Comparison of ENCODE assay signal across 9 cellular contexts in genomic region chr2:100752628-100753333, GRCh38.
DNase-seq lines count a peak whose midpoint lies in the region; TF ChIP-seq lines count a peak whose summit lies in the region.
"Had no signal": no experiment of that assay in that cellular context is flagged by ENCODE, and none has a peak within 500 bp of the region (broad histone marks: within the 10 kb centered on the region; RNA-seq: fewer than 3 reads in every experiment).

No MANE protein-coding gene starts in this region.

- no peaks in the 10 kb centered on the region for H3K27me3 ChIP-seq in skeletal muscle satellite cell (ENCODE audit: control insufficient read depth, insufficient read depth, low read length)

- peaks cover 73% of the 10 kb centered on the region for H3K4me1 ChIP-seq in skeletal muscle satellite cell (ENCODE audit: control insufficient read depth, insufficient read depth, low read length)
- H3K4me1 ChIP-seq: HAP-1 had no signal

- H3K4me3 ChIP-seq in fibroblast of villous mesenchyme (ENCODE audit: low read depth, low read length) = no peak overlapping the region
- H3K4me3 ChIP-seq in skeletal muscle satellite cell (ENCODE audit: low read length) = peak overlapping the region; percentile 6
- H3K4me3 ChIP-seq: HAP-1 had no signal

- peak; percentile 24 for DNase-seq in DMS53 (lab: John Stamatoyannopoulos, UW)
- no peak for DNase-seq in DMS53 treated with DMSO at 0.1 percent for 48 hours (lab: John Stamatoyannopoulos, UW; ENCODE audit: unreplicated experiment)
- DNase-seq in SIG-M5 treated with dmso at 0.1 percent for 504 hours (lab: John Stamatoyannopoulos, UW; ENCODE audit: unreplicated experiment) = peak; percentile 75
- peak; percentile 89 for DNase-seq in fibroblast of villous mesenchyme (ENCODE audit: low read depth)
- DNase-seq in NCI-H1694 treated with DMSO at 0.1 percent for 48 hours (lab: John Stamatoyannopoulos, UW) = no peak
- DNase-seq in germinal center (ENCODE audit: low spot score) = no peak
- no peak for DNase-seq in DMS79 (lab: John Stamatoyannopoulos, UW)

- TF ChIP-seq CTCF in fibroblast of villous mesenchyme (IDR thresholded peaks at IDR 0.05; ENCODE audit: insufficient read depth, low read depth, low read length) = no peak

- H3K36me3 ChIP-seq in skeletal muscle satellite cell (ENCODE audit: insufficient read depth, low read length) = no peaks in the 10 kb centered on the region
- H3K36me3 ChIP-seq: HAP-1 had no signal

- H3K9ac ChIP-seq in skeletal muscle satellite cell (ENCODE audit: low read depth, low read length) = peak overlapping the region; percentile 71

- H3K4me2 ChIP-seq in skeletal muscle satellite cell (ENCODE audit: low read length) = peak overlapping the region; percentile 53

- H3K9me3 ChIP-seq in skeletal muscle satellite cell (replicated peaks; ENCODE audit: low read length) = no peaks in the 10 kb centered on the region
- H3K9me3 ChIP-seq: HAP-1 had no signal

Comparison
In these comparisons a context has a peak if more than half of its experiments do, and no peak if none do; other contexts are left out.
1. DNase-seq: peak in DMS53 (single experiment), SIG-M5 treated with dmso at 0.1 percent for 504 hours (single experiment) and fibroblast of villous mesenchyme (single experiment); none in DMS53 treated with DMSO at 0.1 percent for 48 hours (single experiment), NCI-H1694 treated with DMSO at 0.1 percent for 48 hours (single experiment), germinal center (single experiment) and DMS79 (single experiment).